In genomic region chr9:40106003-40106782, GRCh38 we compare ENCODE assay signal across 8 cellular contexts.
DNase-seq lines count a peak whose midpoint lies in the region; TF ChIP-seq lines count a peak whose summit lies in the region.
"Not testable (repeated sequence)": the region's sequence is repeated elsewhere in the genome, so short reads cannot be mapped to it uniquely, and the experiment has no call there.

No MANE protein-coding gene starts in this region.

- H3K4me1 Mint-ChIP-seq in chondrocyte (ENCODE audit: low read depth), result not testable (repeated sequence)

- not testable (repeated sequence) for H3K27ac ChIP-seq in HEK293 (ENCODE audit: extremely low read depth, low read depth, low read length); neuronal stem cell (replicated peaks; ENCODE audit: low read length)
- H3K27ac ChIP-seq in RWPE1, result peak overlapping the region; percentile 23; the same call in 1 of the 2 replicates
- peak overlapping the region; percentile 61 to 84 for H3K27ac ChIP-seq in right atrium auricular region

- H3K4me3 ChIP-seq in BJ (ENCODE audit: low read depth, low read length) (peak overlapping the region; percentile 47), HEK293 (ENCODE audit: low read depth, low read length) (peak overlapping the region; percentile 32), right atrium auricular region (peak overlapping the region; percentile 45 to 63), neuronal stem cell (ENCODE audit: low read length in 2 of 2) (peak overlapping the region in 1 of 2 donors; percentile 65)

- H2BK15ac ChIP-seq in neuronal stem cell (ENCODE audit: low read length), result not testable (repeated sequence)

- not testable (repeated sequence) for H3K27me3 ChIP-seq in BJ (ENCODE audit: control insufficient read depth, insufficient read depth, low read length); right atrium auricular region; neuronal stem cell (ENCODE audit: control insufficient read depth in 3 of 3, insufficient read depth in 3 of 3, low read depth in 1 of 3, low read length in 3 of 3)

- no CpG with 5 or more reads among the region's 71 CpGs for WGBS in neuronal stem cell (ENCODE audit: extremely low coverage in 2 of 2, insufficient read length in 2 of 2, insufficient replicate concordance in 1 of 2), 2 donors

- not testable (repeated sequence) for H3K9ac ChIP-seq in neuronal stem cell (ENCODE audit: low read depth, low read length, poor library complexity)

- H3K36me3 Mint-ChIP-seq in chondrocyte (ENCODE audit: low read depth), result not testable (repeated sequence)

- not testable (repeated sequence) for H3K9me3 ChIP-seq in HEK293 (ENCODE audit: control insufficient read depth, insufficient read depth, low read depth, low read length); right atrium auricular region; neuronal stem cell (replicated peaks in 1 of 2; ENCODE audit: control insufficient read depth in 2 of 2, insufficient read depth in 1 of 2, low read depth in 1 of 2, low read length in 2 of 2)

- CTCF ChIA-PET in BJ (lab: Yijun Ruan, JAX); HEK293 (lab: Yijun Ruan, JAX); RWPE1 (lab: Yijun Ruan, JAX): not testable (repeated sequence)

- H3K27ac Mint-ChIP-seq in chondrocyte (ENCODE audit: unreplicated experiment), result peak overlapping the region; percentile 95

- H3K4me3 Mint-ChIP-seq in chondrocyte (ENCODE audit: unreplicated experiment), result peak overlapping the region; percentile 85

- H4K91ac ChIP-seq in neuronal stem cell (ENCODE audit: low read depth, low read length, poor library complexity), result not testable (repeated sequence)

- H3K27me3 Mint-ChIP-seq in chondrocyte (ENCODE audit: low read depth), result not testable (repeated sequence)

- not testable (repeated sequence) for H3K4ac ChIP-seq in neuronal stem cell (ENCODE audit: low read length)

- not testable (repeated sequence) for TF ChIP-seq CTCF in BJ (IDR thresholded peaks at IDR 0.05; ENCODE audit: insufficient read depth, low read depth, low read length); HEK293 (tag by site-specific recombination; IDR thresholded peaks at IDR 0.05); RWPE1 (conservative IDR thresholded peaks at IDR 0.05; ENCODE audit: low read depth); chondrocyte (IDR thresholded peaks at IDR 0.05); right atrium auricular region (IDR thresholded peaks at IDR 0.05)

- DNase-seq in BJ (ENCODE audit: low read depth); RWPE1 (ENCODE audit: low spot score); chondrocyte (ENCODE audit: low spot score); neuronal stem cell (ENCODE audit: low spot score): not testable (repeated sequence)
- peak; percentile 57 to 65 for DNase-seq in activated T-cell treated with anti-CD3 and anti-CD28 coated beads, Interleukin-2, amount 50 U/mL, for 48 hours
- peak; percentile 57 for DNase-seq in right atrium auricular region (ENCODE audit: low spot score)
- peak; percentile 6 to 7 for DNase-seq in stimulated activated CD8-positive, alpha-beta memory T cell treated with anti-CD3 and anti-CD28 coated beads, Interleukin-15, amount 100 ng/mL, for 48 hours (ENCODE audit: low read depth in 2 of 2)

- not testable (repeated sequence) for H3K4me2 ChIP-seq in neuronal stem cell (ENCODE audit: insufficient read depth, low read length, poor library complexity, severe bottlenecking)

- peak overlapping the region; percentile 75 for H2AFZ ChIP-seq in neuronal stem cell (ENCODE audit: low read length)

- not testable (repeated sequence) for H4K8ac ChIP-seq in neuronal stem cell (ENCODE audit: low read depth, low read length)

- POLR2A ChIA-PET in BJ (lab: Charles Lee); HEK293 (lab: Yijun Ruan, JAX); RWPE1 (lab: Yijun Ruan, JAX; ENCODE audit: low non-redundant PET): not testable (repeated sequence)

- H3K4me1 ChIP-seq in HEK293 (ENCODE audit: control insufficient read depth, insufficient read depth, low read length); right atrium auricular region; neuronal stem cell (ENCODE audit: control insufficient read depth in 2 of 2, insufficient read depth in 1 of 2, low read depth in 1 of 2, low read length in 2 of 2): not testable (repeated sequence)

- not testable (repeated sequence) for H2BK12ac ChIP-seq in neuronal stem cell (ENCODE audit: low read length)

- not testable (repeated sequence) for H3K14ac ChIP-seq in neuronal stem cell (ENCODE audit: low read length)

- H2BK5ac ChIP-seq in neuronal stem cell (ENCODE audit: low read length), result not testable (repeated sequence)

- not testable (repeated sequence) for H3K79me1 ChIP-seq in neuronal stem cell (ENCODE audit: low read depth, low read length)

- not testable (repeated sequence) for H2BK120ac ChIP-seq in neuronal stem cell (ENCODE audit: low read depth, low read length)

- H2AK5ac ChIP-seq in neuronal stem cell (ENCODE audit: low read depth, low read length), result not testable (repeated sequence)

- H3K36me3 ChIP-seq in BJ (ENCODE audit: control insufficient read depth, insufficient read depth, low read length); HEK293 (ENCODE audit: control insufficient read depth in 2 of 2, insufficient read depth in 1 of 2, low read length in 2 of 2); right atrium auricular region; neuronal stem cell (replicated peaks in 1 of 2; ENCODE audit: control insufficient read depth in 2 of 2, insufficient read depth in 2 of 2, low read length in 2 of 2): not testable (repeated sequence)

- not testable (repeated sequence) for H3K9me3 Mint-ChIP-seq in chondrocyte (ENCODE audit: low read depth)

- not testable (repeated sequence) for H3K18ac ChIP-seq in neuronal stem cell (ENCODE audit: low read length)

- H3K23ac ChIP-seq in neuronal stem cell (ENCODE audit: low read depth, low read length, poor library complexity), result not testable (repeated sequence)

TF ChIP-seq in HEK293, 187 proteins besides CTCF, POLR2A, EP300 and RAD21:
- peak; percentile 45 for TF ChIP-seq ZBTB26 (tag by site-specific recombination; optimal IDR thresholded peaks at IDR 0.05)
TF ChIP-seq in HEK293: peak in this region for 1; not testable (repeated sequence) for 186.
